ENCODE assay signal across 32 cellular contexts in the genomic region with DNA sequence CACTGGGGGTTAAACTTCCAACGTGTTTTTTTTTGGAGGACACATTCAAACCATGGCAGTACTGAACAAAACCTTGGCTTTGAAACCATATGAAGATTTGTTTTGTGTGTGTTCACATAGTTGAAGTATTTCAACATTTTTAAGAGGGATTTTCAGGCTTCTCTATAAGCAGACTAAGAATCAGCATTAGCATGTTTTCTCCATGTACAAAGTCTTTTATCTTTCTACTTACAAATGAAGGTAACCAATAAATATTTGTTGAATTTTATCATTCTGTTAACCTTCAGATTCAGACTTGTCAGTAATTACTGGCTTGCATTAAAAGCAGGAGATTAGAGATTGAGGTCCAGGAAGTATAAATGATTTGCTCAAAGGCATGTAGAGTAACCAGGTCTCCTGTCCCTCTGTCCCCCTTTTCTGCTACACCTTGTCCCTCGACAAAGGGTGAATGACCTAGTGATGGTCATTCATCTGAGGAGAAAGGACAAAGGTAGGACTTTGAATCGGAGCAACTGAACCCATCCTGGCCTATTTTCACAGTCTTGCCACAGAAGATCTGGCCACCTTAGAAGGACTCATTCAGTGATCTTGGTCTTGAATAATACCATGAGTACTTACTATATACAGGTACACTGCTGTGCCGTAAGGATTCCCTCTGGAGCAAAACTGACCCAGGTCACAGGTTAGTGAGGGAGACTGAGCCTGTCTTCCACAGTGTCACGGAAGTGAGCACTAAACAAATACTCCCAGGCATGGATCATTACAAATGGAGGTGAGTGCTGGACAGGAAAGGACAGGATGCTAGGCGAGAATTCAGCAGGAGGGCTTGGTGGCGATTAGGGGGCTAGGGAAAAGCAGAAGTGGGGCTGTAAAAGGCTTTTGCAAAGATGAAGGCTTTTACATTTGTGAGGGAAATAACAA. TPM values are rescaled to one million over a fixed set of nuclear protein-coding genes. Genes with fewer than 3 reads are reported as not detected.
DNase-seq lines count a peak whose midpoint lies in the region; ATAC-seq, FAIRE-seq and TF ChIP-seq lines count a peak whose summit lies in the region.
"Had no signal": no experiment of that assay in that cellular context is flagged by ENCODE, and none has a peak within 500 bp of the region (broad histone marks: within the 10 kb centered on the region; RNA-seq: fewer than 3 reads in every experiment).

No MANE protein-coding gene starts in this region.

- no peaks in the 10 kb centered on the region for H3K36me3 ChIP-seq in K562 (ENCODE audit: control insufficient read depth, insufficient read depth, low read length)
- H3K36me3 ChIP-seq in naive thymus-derived CD4-positive, alpha-beta T cell (ENCODE audit: control insufficient read depth in 2 of 3, insufficient read depth in 3 of 3, low read length in 3 of 3), result no peaks in the 10 kb centered on the region
- H3K36me3 ChIP-seq: gastroesophageal sphincter, ovary, transverse colon had no signal

- H3K27ac Mint-ChIP-seq in activated naive CD8-positive, alpha-beta T cell, result no peak overlapping the region
- H3K27ac Mint-ChIP-seq in activated naive CD8-positive, alpha-beta T cell treated with anti-CD3 and anti-CD28 coated beads for 36 hours, result no peak overlapping the region
- no peak overlapping the region for H3K27ac Mint-ChIP-seq in naive thymus-derived CD4-positive, alpha-beta T cell
- H3K27ac Mint-ChIP-seq: activated CD4-positive, alpha-beta T cell treated with anti-CD3 and anti-CD28 coated beads, Interleukin-2, amount 10 ng/mL, durations not matched to agents 24 days and 14 days; activated naive CD8-positive, alpha-beta T cell treated with anti-CD3 and anti-CD28 coated beads, Interleukin-2, amount 10 ng/mL, durations not matched to agents 7 days and 5 days; HFFc6; memory B cell; stimulated activated effector memory CD8-positive, alpha-beta T cell treated with anti-CD3 and anti-CD28 coated beads, Interleukin-12 subunit alpha, Interleukin-12 subunit beta, amount 100 ng/mL, for 72 hours had no signal

- H3K4me2 ChIP-seq in K562 (ENCODE audit: insufficient read depth, low read length), result no peak overlapping the region

- H3K27ac ChIP-seq in K562 (ENCODE audit: extremely low read depth, low read depth, low read length), result no peak overlapping the region
- H3K27ac ChIP-seq in naive thymus-derived CD4-positive, alpha-beta T cell (ENCODE audit: low read depth, low read length), result no peak overlapping the region
- H3K27ac ChIP-seq: gastroesophageal sphincter, GM23248, ovary, transverse colon, WERI-Rb-1 had no signal

- no peak for DNase-seq in activated naive CD8-positive, alpha-beta T cell treated with anti-CD3 and anti-CD28 coated beads for 36 hours
- DNase-seq in K562 (ENCODE audit: extremely low read depth in 1 of 4, low spot score in 3 of 4), result no peak
- no peak for DNase-seq in naive thymus-derived CD4-positive, alpha-beta T cell
- no peak for DNase-seq in urothelium cell line (ENCODE audit: low spot score)
- DNase-seq in activated CD4-positive, CD25-positive, alpha-beta regulatory T cell (lab: John Stamatoyannopoulos, UW), result no peak
- no peak for DNase-seq in NCI-H128 (lab: John Stamatoyannopoulos, UW; ENCODE audit: unreplicated experiment)
- DNase-seq: activated CD4-positive, alpha-beta T cell treated with anti-CD3 and anti-CD28 coated beads, Interleukin-2, amount 10 ng/mL, durations not matched to agents 24 days and 14 days; activated CD8-positive, alpha-beta memory T cell treated with anti-CD3 and anti-CD28 coated beads for 24 hours; activated naive CD8-positive, alpha-beta T cell treated with anti-CD3 and anti-CD28 coated beads, Interleukin-2, amount 10 ng/mL, durations not matched to agents 7 days and 5 days; aorta; DND-41; GM23248; HFFc6; Karpas-422; left colon; NCI-H446; NCI-H748 treated with DMSO at 0.1 percent for 48 hours; ovary; transverse colon; WERI-Rb-1 had no signal

- BruUV-seq in K562 (replicated peaks; lab: Mats Ljungman, UMichigan), result no TSS peak

- in situ Hi-C loops in K562 (cut with MboI), result loop anchor here (25.0 kb wide), 2 partner anchors 549 to 824 kb away; no protein-coding TSS in a partner anchor

- no peak for TF ChIP-seq EP300 in K562 (IDR thresholded peaks at IDR 0.05; ENCODE audit: low read length)

- no peak for TF ChIP-seq CTCF in K562 (IDR thresholded peaks at IDR 0.05 in 2 of 3, conservative IDR thresholded peaks at IDR 0.05 in 1 of 3; ENCODE audit: insufficient read depth in 2 of 3, low read depth in 1 of 3, low read length in 3 of 3)

- peaks cover 26% of the 10 kb centered on the region for H3K4me1 Mint-ChIP-seq in activated naive CD8-positive, alpha-beta T cell (ENCODE audit: low read depth)
- peaks cover 11% of the 10 kb centered on the region for H3K4me1 Mint-ChIP-seq in activated naive CD8-positive, alpha-beta T cell treated with anti-CD3 and anti-CD28 coated beads for 36 hours
- H3K4me1 Mint-ChIP-seq in naive thymus-derived CD4-positive, alpha-beta T cell, result peaks cover 7 to 30% (median 17%) of the 10 kb centered on the region in 7 donors

- POLR2A ChIA-PET in K562 (lab: Yijun Ruan, JAX), result interaction anchor here (0.7 kb wide), 1 partner anchor 231 kb away, joined by 4 read pairs; no protein-coding TSS in a partner anchor
- POLR2A ChIA-PET in naive thymus-derived CD4-positive, alpha-beta T cell (lab: Charles Lee), result no interaction called here

- TF ChIP-seq RAD21 in K562 (CRISPR knock-in tag; conservative IDR thresholded peaks at IDR 0.05 in 1 of 2, IDR thresholded peaks at IDR 0.05 in 1 of 2), result no peak

- peaks cover 10 to 33% of the 10 kb centered on the region in 2 experiments; a peak in 4 of 5 replicates for H3K27me3 ChIP-seq in K562 (ENCODE audit: control insufficient read depth in 2 of 2, insufficient read depth in 2 of 2, low read length in 2 of 2)
- H3K27me3 ChIP-seq in naive thymus-derived CD4-positive, alpha-beta T cell (ENCODE audit: control insufficient read depth in 2 of 2, insufficient read depth in 2 of 2, low read length in 2 of 2), result peaks cover 0 to 6% of the 10 kb centered on the region in 2 donors
- H3K27me3 ChIP-seq: ovary had no signal

- no peaks in the 10 kb centered on the region for H3K9me3 Mint-ChIP-seq in activated naive CD8-positive, alpha-beta T cell (ENCODE audit: low read depth)
- no peaks in the 10 kb centered on the region for H3K9me3 Mint-ChIP-seq in activated naive CD8-positive, alpha-beta T cell treated with anti-CD3 and anti-CD28 coated beads for 36 hours
- H3K9me3 Mint-ChIP-seq in naive thymus-derived CD4-positive, alpha-beta T cell, result no peaks in the 10 kb centered on the region
- H3K9me3 Mint-ChIP-seq: activated CD4-positive, alpha-beta T cell treated with anti-CD3 and anti-CD28 coated beads, Interleukin-2, amount 10 ng/mL, durations not matched to agents 24 days and 14 days; activated naive CD8-positive, alpha-beta T cell treated with anti-CD3 and anti-CD28 coated beads, Interleukin-2, amount 10 ng/mL, durations not matched to agents 7 days and 5 days; HFFc6; memory B cell; stimulated activated effector memory CD8-positive, alpha-beta T cell treated with anti-CD3 and anti-CD28 coated beads, Interleukin-12 subunit alpha, Interleukin-12 subunit beta, amount 100 ng/mL, for 72 hours had no signal

- no peaks in the 10 kb centered on the region for H3K79me2 ChIP-seq in K562 (ENCODE audit: control insufficient read depth, insufficient read depth, low read length)

- H3K9me3 ChIP-seq in K562 (replicated peaks; ENCODE audit: control insufficient read depth, insufficient read depth, low read depth, low read length), result no peaks in the 10 kb centered on the region
- H3K9me3 ChIP-seq in naive thymus-derived CD4-positive, alpha-beta T cell (ENCODE audit: control insufficient read depth in 2 of 3, low read length in 3 of 3), result no peaks in the 10 kb centered on the region
- H3K9me3 ChIP-seq: gastroesophageal sphincter, ovary, transverse colon had no signal

- ATAC-seq in K562 (no peak), HG02970 (IDR thresholded peaks at IDR 0.05; ENCODE audit: low FRiP score, unreplicated experiment) (no peak)
- no peak for ATAC-seq in naive thymus-derived CD4-positive, alpha-beta T cell
- ATAC-seq: gastroesophageal sphincter; left colon; stimulated activated effector memory CD8-positive, alpha-beta T cell treated with anti-CD3 and anti-CD28 coated beads, Interleukin-12 subunit alpha, Interleukin-12 subunit beta, amount 100 ng/mL, for 72 hours had no signal

- FAIRE-seq in K562 (lab: Jason Lieb, UNC) (peak; percentile 26), urothelium cell line (lab: Jason Lieb, UNC) (peak; percentile 35)
- FAIRE-seq: colon, D721Med, RCC 7860 had no signal

- H4K20me1 ChIP-seq in K562 (replicated peaks; ENCODE audit: control insufficient read depth, insufficient read depth, low read length), result 0 out of 2 replicates have a peak, but pooled peaks cover 4% of the 10 kb centered on the region

- under 1% methylated on average over 7 of the region's 7 CpGs for WGBS in K562 (ENCODE audit: insufficient coverage, low coverage, missing lambda C conversion rate)

- H3K4me1 ChIP-seq in K562 (replicated peaks in 1 of 2; ENCODE audit: control insufficient read depth in 2 of 2, insufficient read depth in 2 of 2, low read length in 2 of 2), result peaks cover 0 to 15% of the 10 kb centered on the region in 2 experiments; a peak in 2 of 5 replicates
- H3K4me1 ChIP-seq in naive thymus-derived CD4-positive, alpha-beta T cell (ENCODE audit: control insufficient read depth in 2 of 2, insufficient read depth in 2 of 2, low read length in 2 of 2), result peaks cover 0 to 19% of the 10 kb centered on the region in 2 donors

- intact Hi-C loops in K562 (cut with micrococcal nuclease), result loop anchor here (2.0 to 5.0 kb wide), 5 partner anchors 301 to 671 kb away; no protein-coding TSS in a partner anchor
- intact Hi-C loops in naive thymus-derived CD4-positive, alpha-beta T cell (cut with micrococcal nuclease), result loop anchor here in 1 of 2 donors (10.0 kb wide), 1 partner anchor 303 kb away; no protein-coding TSS in a partner anchor

- no peak overlapping the region for H3K9ac ChIP-seq in K562 (ENCODE audit: insufficient read depth in 1 of 2, low read depth in 2 of 2, low read length in 2 of 2)
- H3K9ac ChIP-seq: GM23248 had no signal

- H3K9me1 ChIP-seq in K562 (ENCODE audit: control insufficient read depth, insufficient read depth, low read length), result peaks cover 3% of the 10 kb centered on the region

- no peak overlapping the region for H2AFZ ChIP-seq in K562 (ENCODE audit: low read depth, low read length)
- H2AFZ ChIP-seq: GM23248 had no signal

- no peak for TF ChIP-seq POLR2A in K562 (conservative IDR thresholded peaks at IDR 0.05)

- H3K4me3 Mint-ChIP-seq in activated naive CD8-positive, alpha-beta T cell, result peak overlapping the region; percentile 46
- H3K4me3 Mint-ChIP-seq in activated naive CD8-positive, alpha-beta T cell treated with anti-CD3 and anti-CD28 coated beads for 36 hours, result no peak overlapping the region
- H3K4me3 Mint-ChIP-seq in naive thymus-derived CD4-positive, alpha-beta T cell, result peak overlapping the region in 6 of 10 donors; percentile 12 to 86 (median 68)
- H3K4me3 Mint-ChIP-seq: activated naive CD8-positive, alpha-beta T cell treated with anti-CD3 and anti-CD28 coated beads, Interleukin-2, amount 10 ng/mL, durations not matched to agents 7 days and 5 days; HFFc6; stimulated activated effector memory CD8-positive, alpha-beta T cell treated with anti-CD3 and anti-CD28 coated beads, Interleukin-12 subunit alpha, Interleukin-12 subunit beta, amount 100 ng/mL, for 72 hours had no signal

- CTCF ChIA-PET in K562 (lab: Yijun Ruan, JAX; ENCODE audit: low intra/inter-chr PET ratio), result no interaction called here
- CTCF ChIA-PET in naive thymus-derived CD4-positive, alpha-beta T cell (lab: Charles Lee), result no interaction called here

- H3K36me3 Mint-ChIP-seq in activated naive CD8-positive, alpha-beta T cell, result no peaks in the 10 kb centered on the region
- H3K36me3 Mint-ChIP-seq in activated naive CD8-positive, alpha-beta T cell treated with anti-CD3 and anti-CD28 coated beads for 36 hours, result no peaks in the 10 kb centered on the region
- peaks cover 0 to 4% (median 0%) of the 10 kb centered on the region in 5 donors for H3K36me3 Mint-ChIP-seq in naive thymus-derived CD4-positive, alpha-beta T cell
- H3K36me3 Mint-ChIP-seq: activated naive CD8-positive, alpha-beta T cell treated with anti-CD3 and anti-CD28 coated beads, Interleukin-2, amount 10 ng/mL, durations not matched to agents 7 days and 5 days; memory B cell; stimulated activated effector memory CD8-positive, alpha-beta T cell treated with anti-CD3 and anti-CD28 coated beads, Interleukin-12 subunit alpha, Interleukin-12 subunit beta, amount 100 ng/mL, for 72 hours had no signal

- H3K4me3 ChIP-seq in K562, result no peak overlapping the region
- H3K4me3 ChIP-seq in naive thymus-derived CD4-positive, alpha-beta T cell (ENCODE audit: low read length), result no peak overlapping the region
- H3K4me3 ChIP-seq: gastroesophageal sphincter, GM23248, ovary, transverse colon had no signal

- H3K27me3 Mint-ChIP-seq in activated naive CD8-positive, alpha-beta T cell, result peaks cover 22% of the 10 kb centered on the region
- H3K27me3 Mint-ChIP-seq in activated naive CD8-positive, alpha-beta T cell treated with anti-CD3 and anti-CD28 coated beads for 36 hours, result peaks cover 56% of the 10 kb centered on the region
- H3K27me3 Mint-ChIP-seq in naive thymus-derived CD4-positive, alpha-beta T cell, result peaks cover 37 to 60% (median 48%) of the 10 kb centered on the region in 5 donors

RNA-seq across cellular contexts. Expression of a gene that starts 2.2 kb away (rescaled TPM):
- under 1 TPM in 1 of 2 experiments, not detected in 1; 0.16 TPM for total RNA-seq in activated naive CD8-positive, alpha-beta T cell treated with anti-CD3 and anti-CD28 coated beads for 36 hours
- not detected in 2 replicates for total RNA-seq in K562 (2011; cell fraction: chromatin; rRNA removed; ENCODE audit: low replicate concordance)
- total RNA-seq in K562 (2011; cell fraction: nucleolus; rRNA removed), result not detected in 2 replicates
- not detected in 2 replicates for total RNA-seq in K562 (2011; cell fraction: nucleoplasm; rRNA removed)
- total RNA-seq in K562 (2014; rRNA removed) (not detected in 2 replicates), K562 (2014; rRNA removed; fragmentation: Illumina TruSeq; extraction: Trizol) (not detected in 2 replicates), K562 (2015; rRNA removed; fragmentation: Illumina TruSeq; extraction: Trizol) (not detected in 2 replicates), K562 (2021) (not detected in 2 replicates)
- polyA plus RNA-seq in K562 (2011; rRNA removed) (not detected in 2 replicates), K562 (2014; fragmentation: Illumina TruSeq; extraction: Trizol) (not detected in 2 replicates), K562 (2014; fragmentation: Nextera tagmentation; extraction: Ambion mirVana) (not detected), K562 (2014; rRNA removed) (not detected in 2 replicates)
- polyA plus RNA-seq in K562 (2011; cell fraction: cytosol; rRNA removed), result not detected in 2 replicates
- not detected in 2 replicates for polyA plus RNA-seq in K562 (2011; cell fraction: nucleus; rRNA removed)
- polyA plus RNA-seq in K562 (2012), result not detected in 2 replicates
- polyA minus RNA-seq in K562 (2011; rRNA and poly(A)+ RNA removed), result not detected in 2 replicates
- not detected in 2 replicates for polyA minus RNA-seq in K562 (2011; cell fraction: cytosol; rRNA and poly(A)+ RNA removed)
- not detected in 2 replicates for polyA minus RNA-seq in K562 (2011; cell fraction: nucleus; rRNA and poly(A)+ RNA removed)
- total RNA-seq in naive thymus-derived CD4-positive, alpha-beta T cell, result 1 to 10 TPM in 1 of 5 experiments, under 1 TPM in 3, not detected in 1; 0.21 to 2.3 (median 0.47) TPM
- not detected for polyA plus RNA-seq in naive thymus-derived CD4-positive, alpha-beta T cell
- total RNA-seq: A172; activated CD4-positive, alpha-beta T cell treated with anti-CD3 and anti-CD28 coated beads, Interleukin-2, amount 10 ng/mL, durations not matched to agents 24 days and 14 days; activated naive CD8-positive, alpha-beta T cell treated with anti-CD3 and anti-CD28 coated beads, Interleukin-2, amount 10 ng/mL, durations not matched to agents 7 days and 5 days; GM23248; HFFc6; myocyte; renal cortical epithelial cell; subcutaneous adipose tissue had no signal
- polyA plus RNA-seq: GM23248 had no signal
